10 cellular contexts compared by ENCODE assay signal in genomic region chr3:139939681-139940190, GRCh38. TPM values are rescaled to one million over a fixed set of nuclear protein-coding genes. Genes with fewer than 3 reads are reported as not detected.
"Had no signal": no experiment of that assay in that cellular context is flagged by ENCODE, and none has a peak within 500 bp of the region (broad histone marks: within the 10 kb centered on the region; RNA-seq: fewer than 3 reads in every experiment).

No MANE protein-coding gene starts in this region.

- H3K9ac ChIP-seq: GM23248 had no signal

- H2AFZ ChIP-seq: GM23248 had no signal

- H3K4me3 Mint-ChIP-seq: HFFc6 had no signal

- DNase-seq: GM23248, GOT3, H7, HFFc6, IMR-90, KG1 had no signal

- H3K27ac ChIP-seq: GM23248, HL-60 had no signal

- H3K4me1 ChIP-seq: HAP-1 had no signal

- ATAC-seq: HCT116, K562 had no signal

- H3K27ac Mint-ChIP-seq: HFFc6 had no signal

- H3K36me3 ChIP-seq: HAP-1 had no signal

- H3K4me3 ChIP-seq: GM23248, HAP-1, K562 had no signal

- H3K9me3 ChIP-seq: HAP-1 had no signal

RNA-seq across cellular contexts. Expression of gene CLSTN2, which starts 4.8 kb away (rescaled TPM):
- total RNA-seq: GM23248 had no signal
- polyA plus RNA-seq: GM23248 had no signal
